1 cellular context compared by ENCODE assay signal in the genomic region with DNA sequence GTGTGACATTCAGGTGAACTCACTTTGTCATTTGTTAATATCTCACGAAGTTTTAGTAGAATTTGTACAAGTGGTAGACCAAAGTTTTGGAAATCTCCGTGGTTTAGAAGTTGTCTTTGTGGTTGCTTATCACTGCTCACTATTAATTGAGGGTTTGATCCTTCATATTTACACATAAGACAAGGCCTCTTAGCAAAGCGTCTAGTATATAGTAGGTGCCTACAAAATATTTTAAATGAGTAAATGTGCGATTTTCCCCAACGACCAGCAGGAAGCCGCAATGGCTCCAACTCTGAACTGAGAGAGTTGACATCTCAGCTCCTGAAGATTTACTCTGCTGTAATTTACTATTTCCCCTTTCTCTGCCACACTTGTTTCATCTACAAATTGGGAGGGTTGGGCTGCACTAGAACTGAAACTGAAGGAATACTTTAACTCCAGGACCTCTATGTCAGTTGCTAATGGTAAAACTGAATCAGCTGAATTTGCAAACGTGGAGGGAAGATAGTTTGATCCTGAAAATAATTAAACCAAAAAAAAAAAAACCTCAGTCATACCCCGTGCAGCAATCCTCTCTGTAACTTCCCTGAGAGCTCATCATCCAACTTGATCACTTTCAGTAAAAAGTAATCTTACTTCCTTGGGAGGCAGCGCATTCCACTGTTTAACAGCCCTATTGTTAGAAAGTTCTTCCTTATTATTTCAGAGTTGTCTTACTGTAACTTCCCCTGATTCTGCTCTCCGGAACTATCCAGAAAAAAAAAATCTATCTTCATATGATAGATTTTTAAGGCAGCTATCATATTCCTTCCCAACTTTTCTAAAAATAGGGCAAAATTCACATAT.
TF ChIP-seq lines count a peak whose summit lies in the region.

No MANE protein-coding gene starts in this region.

TF ChIP-seq in H1, 55 proteins besides CTCF, POLR2A, EP300 and RAD21:
- no peak for TF ChIP-seq YY1 (IDR thresholded peaks at IDR 0.05; ENCODE audit: low read depth, low read length)
- TF ChIP-seq BRCA1 (IDR thresholded peaks at IDR 0.05; ENCODE audit: low read depth, low read length) = no peak
- TF ChIP-seq FOSL1 (IDR thresholded peaks at IDR 0.05; ENCODE audit: insufficient read depth, low read depth, low read length) = no peak
- no peak for TF ChIP-seq SIN3A (conservative IDR thresholded peaks at IDR 0.05 in 1 of 2, IDR thresholded peaks at IDR 0.05 in 1 of 2; ENCODE audit: low read depth in 1 of 2, low read length in 2 of 2)
- no peak for TF ChIP-seq RFX5 (IDR thresholded peaks at IDR 0.05; ENCODE audit: borderline replicate concordance, low read depth, low read length)
- TF ChIP-seq, protein P1, sequence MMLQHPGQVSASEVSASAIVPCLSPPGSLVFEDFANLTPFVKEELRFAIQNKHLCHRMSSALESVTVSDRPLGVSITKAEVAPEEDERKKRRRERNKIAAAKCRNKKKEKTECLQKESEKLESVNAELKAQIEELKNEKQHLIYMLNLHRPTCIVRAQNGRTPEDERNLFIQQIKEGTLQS (IDR thresholded peaks at IDR 0.05; ENCODE audit: insufficient read depth, low read depth, low read length) = no peak
- no peak for TF ChIP-seq SP1 (IDR thresholded peaks at IDR 0.05; ENCODE audit: low read depth, low read length)
- TF ChIP-seq EGR1 (IDR thresholded peaks at IDR 0.05; ENCODE audit: borderline replicate concordance, low read depth, low read length) = no peak
- no peak for TF ChIP-seq TCF12 (IDR thresholded peaks at IDR 0.05; ENCODE audit: low read depth, low read length)
- TF ChIP-seq, protein P2, sequence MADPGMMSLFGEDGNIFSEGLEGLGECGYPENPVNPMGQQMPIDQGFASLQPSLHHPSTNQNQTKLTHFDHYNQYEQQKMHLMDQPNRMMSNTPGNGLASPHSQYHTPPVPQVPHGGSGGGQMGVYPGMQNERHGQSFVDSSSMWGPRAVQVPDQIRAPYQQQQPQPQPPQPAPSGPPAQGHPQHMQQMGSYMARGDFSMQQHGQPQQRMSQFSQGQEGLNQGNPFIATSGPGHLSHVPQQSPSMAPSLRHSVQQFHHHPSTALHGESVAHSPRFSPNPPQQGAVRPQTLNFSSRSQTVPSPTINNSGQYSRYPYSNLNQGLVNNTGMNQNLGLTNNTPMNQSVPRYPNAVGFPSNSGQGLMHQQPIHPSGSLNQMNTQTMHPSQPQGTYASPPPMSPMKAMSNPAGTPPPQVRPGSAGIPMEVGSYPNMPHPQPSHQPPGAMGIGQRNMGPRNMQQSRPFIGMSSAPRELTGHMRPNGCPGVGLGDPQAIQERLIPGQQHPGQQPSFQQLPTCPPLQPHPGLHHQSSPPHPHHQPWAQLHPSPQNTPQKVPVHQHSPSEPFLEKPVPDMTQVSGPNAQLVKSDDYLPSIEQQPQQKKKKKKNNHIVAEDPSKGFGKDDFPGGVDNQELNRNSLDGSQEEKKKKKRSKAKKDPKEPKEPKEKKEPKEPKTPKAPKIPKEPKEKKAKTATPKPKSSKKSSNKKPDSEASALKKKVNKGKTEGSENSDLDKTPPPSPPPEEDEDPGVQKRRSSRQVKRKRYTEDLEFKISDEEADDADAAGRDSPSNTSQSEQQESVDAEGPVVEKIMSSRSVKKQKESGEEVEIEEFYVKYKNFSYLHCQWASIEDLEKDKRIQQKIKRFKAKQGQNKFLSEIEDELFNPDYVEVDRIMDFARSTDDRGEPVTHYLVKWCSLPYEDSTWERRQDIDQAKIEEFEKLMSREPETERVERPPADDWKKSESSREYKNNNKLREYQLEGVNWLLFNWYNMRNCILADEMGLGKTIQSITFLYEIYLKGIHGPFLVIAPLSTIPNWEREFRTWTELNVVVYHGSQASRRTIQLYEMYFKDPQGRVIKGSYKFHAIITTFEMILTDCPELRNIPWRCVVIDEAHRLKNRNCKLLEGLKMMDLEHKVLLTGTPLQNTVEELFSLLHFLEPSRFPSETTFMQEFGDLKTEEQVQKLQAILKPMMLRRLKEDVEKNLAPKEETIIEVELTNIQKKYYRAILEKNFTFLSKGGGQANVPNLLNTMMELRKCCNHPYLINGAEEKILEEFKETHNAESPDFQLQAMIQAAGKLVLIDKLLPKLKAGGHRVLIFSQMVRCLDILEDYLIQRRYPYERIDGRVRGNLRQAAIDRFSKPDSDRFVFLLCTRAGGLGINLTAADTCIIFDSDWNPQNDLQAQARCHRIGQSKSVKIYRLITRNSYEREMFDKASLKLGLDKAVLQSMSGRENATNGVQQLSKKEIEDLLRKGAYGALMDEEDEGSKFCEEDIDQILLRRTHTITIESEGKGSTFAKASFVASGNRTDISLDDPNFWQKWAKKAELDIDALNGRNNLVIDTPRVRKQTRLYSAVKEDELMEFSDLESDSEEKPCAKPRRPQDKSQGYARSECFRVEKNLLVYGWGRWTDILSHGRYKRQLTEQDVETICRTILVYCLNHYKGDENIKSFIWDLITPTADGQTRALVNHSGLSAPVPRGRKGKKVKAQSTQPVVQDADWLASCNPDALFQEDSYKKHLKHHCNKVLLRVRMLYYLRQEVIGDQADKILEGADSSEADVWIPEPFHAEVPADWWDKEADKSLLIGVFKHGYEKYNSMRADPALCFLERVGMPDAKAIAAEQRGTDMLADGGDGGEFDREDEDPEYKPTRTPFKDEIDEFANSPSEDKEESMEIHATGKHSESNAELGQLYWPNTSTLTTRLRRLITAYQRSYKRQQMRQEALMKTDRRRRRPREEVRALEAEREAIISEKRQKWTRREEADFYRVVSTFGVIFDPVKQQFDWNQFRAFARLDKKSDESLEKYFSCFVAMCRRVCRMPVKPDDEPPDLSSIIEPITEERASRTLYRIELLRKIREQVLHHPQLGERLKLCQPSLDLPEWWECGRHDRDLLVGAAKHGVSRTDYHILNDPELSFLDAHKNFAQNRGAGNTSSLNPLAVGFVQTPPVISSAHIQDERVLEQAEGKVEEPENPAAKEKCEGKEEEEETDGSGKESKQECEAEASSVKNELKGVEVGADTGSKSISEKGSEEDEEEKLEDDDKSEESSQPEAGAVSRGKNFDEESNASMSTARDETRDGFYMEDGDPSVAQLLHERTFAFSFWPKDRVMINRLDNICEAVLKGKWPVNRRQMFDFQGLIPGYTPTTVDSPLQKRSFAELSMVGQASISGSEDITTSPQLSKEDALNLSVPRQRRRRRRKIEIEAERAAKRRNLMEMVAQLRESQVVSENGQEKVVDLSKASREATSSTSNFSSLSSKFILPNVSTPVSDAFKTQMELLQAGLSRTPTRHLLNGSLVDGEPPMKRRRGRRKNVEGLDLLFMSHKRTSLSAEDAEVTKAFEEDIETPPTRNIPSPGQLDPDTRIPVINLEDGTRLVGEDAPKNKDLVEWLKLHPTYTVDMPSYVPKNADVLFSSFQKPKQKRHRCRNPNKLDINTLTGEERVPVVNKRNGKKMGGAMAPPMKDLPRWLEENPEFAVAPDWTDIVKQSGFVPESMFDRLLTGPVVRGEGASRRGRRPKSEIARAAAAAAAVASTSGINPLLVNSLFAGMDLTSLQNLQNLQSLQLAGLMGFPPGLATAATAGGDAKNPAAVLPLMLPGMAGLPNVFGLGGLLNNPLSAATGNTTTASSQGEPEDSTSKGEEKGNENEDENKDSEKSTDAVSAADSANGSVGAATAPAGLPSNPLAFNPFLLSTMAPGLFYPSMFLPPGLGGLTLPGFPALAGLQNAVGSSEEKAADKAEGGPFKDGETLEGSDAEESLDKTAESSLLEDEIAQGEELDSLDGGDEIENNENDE (IDR thresholded peaks at IDR 0.05; ENCODE audit: insufficient replicate concordance, low read length) = no peak
- no peak for TF ChIP-seq KDM5A (IDR thresholded peaks at IDR 0.05; ENCODE audit: low read length)
- TF ChIP-seq EZH2 (IDR thresholded peaks at IDR 0.05; ENCODE audit: low read depth, low read length, severe bottlenecking) = no peak
- no peak for TF ChIP-seq HDAC6 (IDR thresholded peaks at IDR 0.05; ENCODE audit: low read depth, low read length)
- TF ChIP-seq, protein P3, sequence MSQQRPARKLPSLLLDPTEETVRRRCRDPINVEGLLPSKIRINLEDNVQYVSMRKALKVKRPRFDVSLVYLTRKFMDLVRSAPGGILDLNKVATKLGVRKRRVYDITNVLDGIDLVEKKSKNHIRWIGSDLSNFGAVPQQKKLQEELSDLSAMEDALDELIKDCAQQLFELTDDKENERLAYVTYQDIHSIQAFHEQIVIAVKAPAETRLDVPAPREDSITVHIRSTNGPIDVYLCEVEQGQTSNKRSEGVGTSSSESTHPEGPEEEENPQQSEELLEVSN (IDR thresholded peaks at IDR 0.05) = no peak
- TF ChIP-seq NANOG (IDR thresholded peaks at IDR 0.05; ENCODE audit: insufficient read depth, low read depth, low read length, poor library complexity, severe bottlenecking) = no peak
- no peak for TF ChIP-seq NRF1 (IDR thresholded peaks at IDR 0.05; ENCODE audit: low read depth, low read length)
